ENCODE assay signal across 9 cellular contexts in genomic region chrX:86148024-86148511, GRCh38. TPM values are rescaled to one million over a fixed set of nuclear protein-coding genes. Genes with fewer than 3 reads are reported as not detected.
DNase-seq lines count a peak whose midpoint lies in the region; ATAC-seq lines count a peak whose summit lies in the region.
"Had no signal": no experiment of that assay in that cellular context is flagged by ENCODE, and none has a peak within 500 bp of the region (broad histone marks: within the 10 kb centered on the region; RNA-seq: fewer than 3 reads in every experiment).

Gene DACH2 (plus strand): TSS chrX:86148451.

- WGBS in esophagus, 2 donors = 1 to 32% methylated on average over 33 to 34 of the region's 34 CpGs

- CTCF ChIA-PET in activated CD8-positive, alpha-beta T cell treated with anti-CD3 and anti-CD28 coated beads, Interleukin-2, amount 10 ng/mL, durations not matched to agents 7 days and 5 days (lab: Charles Lee) = no interaction called here

- DNase-seq in DMS114 treated with DMSO at 0.1 percent for 48 hours (lab: John Stamatoyannopoulos, UW; ENCODE audit: unreplicated experiment) (peak; percentile 44), NCI-H146 treated with DMSO at 0.1 percent for 48 hours (lab: John Stamatoyannopoulos, UW; ENCODE audit: unreplicated experiment) (peak; percentile 72), midbrain (lab: John Stamatoyannopoulos, UW) (peak; percentile 69), GOT3 (lab: John Stamatoyannopoulos, UW) (no peak)
- peak; percentile 23 for DNase-seq in activated CD8-positive, alpha-beta T cell treated with anti-CD3 and anti-CD28 coated beads, Interleukin-2, amount 10 ng/mL, durations not matched to agents 7 days and 5 days
- DNase-seq in stimulated activated CD8-positive, alpha-beta memory T cell treated with anti-CD3 and anti-CD28 coated beads, Interleukin-4, amount 100 ng/mL, for 24 hours (ENCODE audit: low read depth) = peak; percentile 18

- peaks cover 23% of the 10 kb centered on the region for H3K27me3 Mint-ChIP-seq in activated CD8-positive, alpha-beta T cell treated with anti-CD3 and anti-CD28 coated beads, Interleukin-2, amount 10 ng/mL, durations not matched to agents 7 days and 5 days (ENCODE audit: low read depth)

- no peaks in the 10 kb centered on the region for H3K36me3 ChIP-seq in esophagus (ENCODE audit: control insufficient read depth in 2 of 2, insufficient read depth in 2 of 2, low read length in 1 of 2)

- H3K27ac ChIP-seq in esophagus (ENCODE audit: low read depth in 2 of 2, low read length in 1 of 2) = no peak within 1 kb of the TSS

- H3K9me3 Mint-ChIP-seq in activated CD8-positive, alpha-beta T cell treated with anti-CD3 and anti-CD28 coated beads, Interleukin-2, amount 10 ng/mL, durations not matched to agents 7 days and 5 days (ENCODE audit: insufficient read depth) = no peaks in the 10 kb centered on the region

- H3K4me3 ChIP-seq in esophagus (ENCODE audit: low read depth in 1 of 2, low read length in 2 of 2) = peak within 1 kb of the TSS; percentile 40 to 62

- peaks cover 3% of the 10 kb centered on the region for H3K4me1 Mint-ChIP-seq in activated CD8-positive, alpha-beta T cell treated with anti-CD3 and anti-CD28 coated beads, Interleukin-2, amount 10 ng/mL, durations not matched to agents 7 days and 5 days (ENCODE audit: low read depth)

- H3K4me1 ChIP-seq in esophagus (ENCODE audit: control insufficient read depth in 2 of 2, insufficient read depth in 2 of 2, low read length in 1 of 2) = peaks cover 0 to 4% of the 10 kb centered on the region in 2 donors

- H3K27ac Mint-ChIP-seq in activated CD8-positive, alpha-beta T cell treated with anti-CD3 and anti-CD28 coated beads, Interleukin-2, amount 10 ng/mL, durations not matched to agents 7 days and 5 days = no peak within 1 kb of the TSS

- peak within 1 kb of the TSS; percentile 56 for H3K4me3 Mint-ChIP-seq in activated CD8-positive, alpha-beta T cell treated with anti-CD3 and anti-CD28 coated beads, Interleukin-2, amount 10 ng/mL, durations not matched to agents 7 days and 5 days

- peak; percentile 94 for ATAC-seq in GM21786 (IDR thresholded peaks at IDR 0.05; ENCODE audit: unreplicated experiment)
- ATAC-seq in activated CD8-positive, alpha-beta T cell treated with anti-CD3 and anti-CD28 coated beads, Interleukin-2, amount 10 ng/mL, durations not matched to agents 7 days and 5 days = peak; percentile 92

- H3K36me3 Mint-ChIP-seq in activated CD8-positive, alpha-beta T cell treated with anti-CD3 and anti-CD28 coated beads, Interleukin-2, amount 10 ng/mL, durations not matched to agents 7 days and 5 days (ENCODE audit: low read depth) = no peaks in the 10 kb centered on the region

- no peaks in the 10 kb centered on the region for H3K9me3 ChIP-seq in esophagus (ENCODE audit: control insufficient read depth in 2 of 2, insufficient read depth in 1 of 2, low read depth in 1 of 2, low read length in 1 of 2)

- POLR2A ChIA-PET in activated CD8-positive, alpha-beta T cell treated with anti-CD3 and anti-CD28 coated beads, Interleukin-2, amount 10 ng/mL, durations not matched to agents 7 days and 5 days (lab: Charles Lee) = no interaction called here

- H3K27me3 ChIP-seq in esophagus (ENCODE audit: control insufficient read depth in 1 of 2, insufficient read depth in 2 of 2, low read length in 2 of 2) = no peaks in the 10 kb centered on the region

RNA-seq across cellular contexts. Expression of gene DACH2, which starts in this region (rescaled TPM):
- not detected for total RNA-seq in activated CD8-positive, alpha-beta T cell treated with anti-CD3 and anti-CD28 coated beads, Interleukin-2, amount 10 ng/mL, durations not matched to agents 7 days and 5 days
- under 1 TPM; 0.01 to 0.04 TPM for polyA plus RNA-seq in esophagus
- total RNA-seq: HT1080 had no signal

Comparison
In these comparisons a context has a peak if more than half of its experiments do, and no peak if none do; other contexts are left out.
1. Peak in DNase-seq and ATAC-seq in activated CD8-positive, alpha-beta T cell treated with anti-CD3 and anti-CD28 coated beads, Interleukin-2, amount 10 ng/mL, durations not matched to agents 7 days and 5 days; RNA of the gene not detected or under 1 TPM.